Comparison of ENCODE assay signal across 33 cellular contexts in genomic region chr1:197101920-197102319, GRCh38. TPM values are rescaled to one million over a fixed set of nuclear protein-coding genes. Genes with fewer than 3 reads are reported as not detected.
"Had no signal": no experiment of that assay in that cellular context is flagged by ENCODE, and none has a peak within 500 bp of the region (broad histone marks: within the 10 kb centered on the region; RNA-seq: fewer than 3 reads in every experiment).

No MANE protein-coding gene starts in this region.

- H3K4me3 Mint-ChIP-seq: activated CD4-positive, alpha-beta memory T cell treated with anti-CD3 and anti-CD28 coated beads for 36 hours; activated CD4-positive, alpha-beta T cell treated with anti-CD3 and anti-CD28 coated beads, Interleukin-2, amount 10 ng/mL, durations not matched to agents 24 days and 14 days; central memory CD8-positive, alpha-beta T cell; mesothelial cell of epicardium; naive B cell; stimulated activated memory B cell treated with anti-CD40 and anti-IgM and Interleukin-4, amounts not matched to agents 10 μg/mL and 1 μg/mL and 100 μg/mL, for 72 hours; stimulated activated naive CD8-positive, alpha-beta T cell treated with anti-CD3 and anti-CD28 coated beads, Interleukin-15, amount 100 ng/mL, for 72 hours had no signal

- H3K27ac Mint-ChIP-seq: activated CD4-positive, alpha-beta memory T cell treated with anti-CD3 and anti-CD28 coated beads for 36 hours; activated CD4-positive, alpha-beta T cell treated with anti-CD3 and anti-CD28 coated beads, Interleukin-2, amount 10 ng/mL, durations not matched to agents 24 days and 14 days; naive B cell; progenitor cell of endocrine pancreas; stimulated activated memory B cell treated with anti-CD40 and anti-IgM and Interleukin-4, amounts not matched to agents 10 μg/mL and 1 μg/mL and 100 μg/mL, for 72 hours; stimulated activated naive CD8-positive, alpha-beta T cell treated with anti-CD3 and anti-CD28 coated beads, Interleukin-15, amount 100 ng/mL, for 72 hours had no signal

- H3K4me3 ChIP-seq: gastroesophageal sphincter, hepatocyte, smooth muscle cell, transverse colon had no signal

- DNase-seq: activated CD4-positive, alpha-beta memory T cell treated with anti-CD3 and anti-CD28 coated beads for 36 hours; activated CD4-positive, alpha-beta T cell treated with anti-CD3 and anti-CD28 coated beads, Interleukin-2, amount 10 ng/mL, durations not matched to agents 24 days and 14 days; activated CD4-positive, CD25-positive, alpha-beta regulatory T cell treated with anti-CD3 and anti-CD28 coated beads, Interleukin-2, amount 50 U/mL, for 72 hours; activated CD8-positive, alpha-beta memory T cell treated with anti-CD3 and anti-CD28 coated beads, Interleukin-2, amount 50 U/mL, for 4 hours; activated gamma-delta T cell; activated naive CD4-positive, alpha-beta T cell treated with anti-CD3 and anti-CD28 coated beads, Interleukin-2, amount 50 U/mL, for 16 hours; activated T-cell treated with anti-CD3 and anti-CD28 coated beads, Interleukin-2, amount 50 U/mL, for 1 hour; amniotic stem cell; dermis blood vessel endothelial cell; effector CD8-positive, alpha-beta T cell; left cardiac atrium; mammary epithelial cell; naive B cell; stimulated activated CD4-positive, alpha-beta T cell treated with anti-CD3 and anti-CD28 coated beads, Interleukin-1b, Interleukin-23, amount 100 ng/mL, for 48 hours; stimulated activated CD4-positive, alpha-beta T cell treated with anti-CD3 and anti-CD28 coated beads, Interleukin-4, amount 100 ng/mL, for 4 hours; stimulated activated CD8-positive, alpha-beta memory T cell treated with anti-CD3 and anti-CD28 coated beads, Interleukin-4, amount 100 ng/mL, for 48 hours; stimulated activated naive CD8-positive, alpha-beta T cell treated with anti-CD3 and anti-CD28 coated beads, Interleukin-15, amount 100 ng/mL, for 72 hours; substantia nigra; transverse colon had no signal

- H3K9me3 Mint-ChIP-seq: activated CD4-positive, alpha-beta memory T cell treated with anti-CD3 and anti-CD28 coated beads for 36 hours; central memory CD8-positive, alpha-beta T cell; naive B cell; stimulated activated memory B cell treated with anti-CD40 and anti-IgM and Interleukin-4, amounts not matched to agents 10 μg/mL and 1 μg/mL and 100 μg/mL, for 72 hours; stimulated activated naive CD8-positive, alpha-beta T cell treated with anti-CD3 and anti-CD28 coated beads, Interleukin-15, amount 100 ng/mL, for 72 hours had no signal

- H3K27me3 Mint-ChIP-seq: activated CD4-positive, alpha-beta memory T cell treated with anti-CD3 and anti-CD28 coated beads for 36 hours; activated CD4-positive, alpha-beta T cell treated with anti-CD3 and anti-CD28 coated beads, Interleukin-2, amount 10 ng/mL, durations not matched to agents 24 days and 14 days; central memory CD8-positive, alpha-beta T cell; naive B cell; progenitor cell of endocrine pancreas; stimulated activated memory B cell treated with anti-CD40 and anti-IgM and Interleukin-4, amounts not matched to agents 10 μg/mL and 1 μg/mL and 100 μg/mL, for 72 hours; stimulated activated naive CD8-positive, alpha-beta T cell treated with anti-CD3 and anti-CD28 coated beads, Interleukin-15, amount 100 ng/mL, for 72 hours had no signal

- H3K36me3 Mint-ChIP-seq: naive B cell; stimulated activated memory B cell treated with anti-CD40 and anti-IgM and Interleukin-4, amounts not matched to agents 10 μg/mL and 1 μg/mL and 100 μg/mL, for 72 hours had no signal

- H3K36me3 ChIP-seq: gastroesophageal sphincter, transverse colon had no signal

- ATAC-seq: gastroesophageal sphincter; left cardiac atrium; stimulated activated memory B cell treated with anti-CD40 and anti-IgM and Interleukin-4, amounts not matched to agents 10 μg/mL and 1 μg/mL and 100 μg/mL, for 72 hours; stimulated activated naive CD8-positive, alpha-beta T cell treated with anti-CD3 and anti-CD28 coated beads, Interleukin-15, amount 100 ng/mL, for 72 hours had no signal

- H3K27me3 ChIP-seq: gastroesophageal sphincter, hepatocyte, transverse colon had no signal

- H3K27ac ChIP-seq: epithelial cell of prostate, gastroesophageal sphincter, hepatocyte, transverse colon had no signal

- H3K4me1 ChIP-seq: gastroesophageal sphincter, transverse colon had no signal

- H3K4me1 Mint-ChIP-seq: naive B cell; stimulated activated memory B cell treated with anti-CD40 and anti-IgM and Interleukin-4, amounts not matched to agents 10 μg/mL and 1 μg/mL and 100 μg/mL, for 72 hours had no signal

- H3K9me3 ChIP-seq: gastroesophageal sphincter, transverse colon had no signal

RNA-seq across cellular contexts. Expression of gene F13B, which starts 34.9 kb away (rescaled TPM):
- total RNA-seq: activated CD4-positive, alpha-beta memory T cell treated with anti-CD3 and anti-CD28 coated beads for 36 hours; activated CD4-positive, alpha-beta T cell treated with anti-CD3 and anti-CD28 coated beads, Interleukin-2, amount 10 ng/mL, durations not matched to agents 24 days and 14 days; activated CD8-positive, alpha-beta memory T cell treated with anti-CD3 and anti-CD28 coated beads for 36 hours; bronchial epithelial cell; dermis blood vessel endothelial cell; fibroblast of villous mesenchyme; gastroesophageal sphincter; left cardiac atrium; mesothelial cell of epicardium; osteocyte; progenitor cell of endocrine pancreas; renal cortical epithelial cell; smooth muscle cell; transverse colon had no signal
- polyA plus RNA-seq: keratinocyte, mammary epithelial cell, smooth muscle cell had no signal
